In the genomic region with DNA sequence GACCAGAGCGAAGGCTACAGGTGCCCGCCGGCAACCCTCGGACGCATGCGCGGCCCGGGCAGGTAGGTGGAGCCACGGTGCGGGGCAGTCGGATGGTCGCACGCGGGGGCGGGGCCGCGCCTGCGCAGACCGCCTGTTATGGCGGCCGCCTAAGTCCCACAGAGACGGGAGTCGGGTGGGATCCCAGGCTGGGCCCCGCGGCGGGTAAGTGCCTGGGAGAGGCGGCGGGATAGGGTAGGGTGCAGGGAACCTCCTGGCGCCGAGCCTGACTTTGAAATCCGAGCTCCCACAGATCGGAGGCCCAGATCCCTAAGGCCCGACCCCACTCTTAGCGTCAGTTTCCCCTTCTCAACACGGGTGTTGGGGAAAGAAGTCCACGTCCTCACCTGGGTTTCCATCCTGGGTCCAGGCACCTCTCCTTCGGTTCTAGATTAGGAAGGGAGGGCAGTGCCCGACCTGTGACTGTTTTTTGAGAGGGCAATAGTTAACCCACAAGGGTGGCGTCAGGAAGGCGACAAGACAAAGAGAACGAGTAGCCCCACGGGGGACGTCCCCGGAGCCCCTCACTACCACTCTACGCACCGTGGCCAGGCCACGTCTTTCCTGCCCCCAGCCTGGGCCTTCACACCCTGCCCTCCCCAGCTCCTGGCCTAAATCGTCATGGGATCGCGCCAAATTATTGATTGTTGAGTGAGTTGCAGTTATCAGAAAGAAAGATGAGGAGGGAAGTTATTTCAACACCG, we compare ENCODE assay signal across 8 cellular contexts. TPM values are rescaled to one million over a fixed set of nuclear protein-coding genes. Genes with fewer than 3 reads are reported as not detected.
DNase-seq lines count a peak whose midpoint lies in the region; ATAC-seq, FAIRE-seq and TF ChIP-seq lines count a peak whose summit lies in the region.

A gene with protein sequence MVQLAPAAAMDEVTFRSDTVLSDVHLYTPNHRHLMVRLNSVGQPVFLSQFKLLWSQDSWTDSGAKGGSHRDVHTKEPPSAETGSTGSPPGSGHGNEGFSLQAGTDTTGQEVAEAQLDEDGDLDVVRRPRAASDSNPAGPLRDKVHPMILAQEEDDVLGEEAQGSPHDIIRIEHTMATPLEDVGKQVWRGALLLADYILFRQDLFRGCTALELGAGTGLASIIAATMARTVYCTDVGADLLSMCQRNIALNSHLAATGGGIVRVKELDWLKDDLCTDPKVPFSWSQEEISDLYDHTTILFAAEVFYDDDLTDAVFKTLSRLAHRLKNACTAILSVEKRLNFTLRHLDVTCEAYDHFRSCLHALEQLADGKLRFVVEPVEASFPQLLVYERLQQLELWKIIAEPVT (plus strand): TSS at position 127 of the 743 bp plus-strand sequence. CDS start 3,968 bp downstream, outside the sequence.

- DNase-seq in D721Med (ENCODE audit: insufficient read length, low spot score) (peak; percentile 94), HuH-7 (ENCODE audit: low spot score) (peak; percentile 85), OCI-LY7 (ENCODE audit: low spot score) (peak; percentile 92), activated T-cell treated with anti-CD3 and anti-CD28 coated beads for 24 hours (ENCODE audit: low read depth) (peak; percentile 89), epithelial cell of esophagus (ENCODE audit: low read depth) (peak; percentile 89), middle frontal gyrus (ENCODE audit: extremely low spot score, low spot score) (peak; percentile 65)
- peak; percentile 81 to 89 for DNase-seq in stimulated activated CD8-positive, alpha-beta memory T cell treated with anti-CD3 and anti-CD28 coated beads, Interleukin-2, amount 100 ng/mL, for 1 hour (ENCODE audit: low read depth in 2 of 2)

- no peaks in the 10 kb centered on the region for H3K9me3 ChIP-seq in OCI-LY7 (ENCODE audit: low read length)

- BruUV-seq in OCI-LY7 (replicated peaks; lab: Mats Ljungman, UMichigan) = no TSS peak

- peaks cover 9% of the 10 kb centered on the region for H3K4me1 ChIP-seq in OCI-LY7 (ENCODE audit: insufficient read depth, low read length, poor library complexity, severe bottlenecking)

- peaks cover 17% of the 10 kb centered on the region for H3K36me3 ChIP-seq in OCI-LY7 (ENCODE audit: insufficient read depth, low read length)

- H3K27ac ChIP-seq in OCI-LY7 (ENCODE audit: low read depth, low read length, poor library complexity, severe bottlenecking) = peak within 1 kb of the TSS; percentile 14

- intact Hi-C loops in OCI-LY7 (cut with micrococcal nuclease; ENCODE audit: unreplicated experiment) = no loop called here

- peak within 1 kb of the TSS; percentile 78 for H3K4me2 ChIP-seq in OCI-LY7 (ENCODE audit: low read length)

- no peak for TF ChIP-seq CTCF in D721Med (IDR thresholded peaks at IDR 0.05; ENCODE audit: insufficient read depth, missing control alignments)
- no peak for TF ChIP-seq CTCF in OCI-LY7 (conservative IDR thresholded peaks at IDR 0.05; ENCODE audit: low read length)
- TF ChIP-seq CTCF in epithelial cell of esophagus (IDR thresholded peaks at IDR 0.05; ENCODE audit: insufficient read depth, low read depth, low read length, missing control alignments) = no peak

- CTCF ChIA-PET in OCI-LY7 (lab: Charles Lee; ENCODE audit: unreplicated experiment) = no interaction called here

- peak; percentile 85 for ATAC-seq in GM21515 (IDR thresholded peaks at IDR 0.05; ENCODE audit: unreplicated experiment)

- H4K20me1 ChIP-seq in OCI-LY7 (ENCODE audit: insufficient read depth, low read length) = no peaks in the 10 kb centered on the region

- POLR2A ChIA-PET in OCI-LY7 (lab: Charles Lee) = interaction anchor here (0.5 to 0.6 kb wide), 5 partner anchors 17 to 1676 kb away, joined by 3 read pairs; no protein-coding TSS in a partner anchor

- peaks cover 21% of the 10 kb centered on the region; the same call in 1 of the 2 replicates for H3K79me2 ChIP-seq in OCI-LY7 (ENCODE audit: insufficient read depth, low read depth, low read length)

- no peak for FAIRE-seq in D721Med (lab: Jason Lieb, UNC)

- H3K4me3 ChIP-seq in OCI-LY7 (ENCODE audit: low read depth, low read length, poor library complexity, severe bottlenecking) = peak within 1 kb of the TSS; percentile 93
- peak within 1 kb of the TSS; percentile 96 for H3K4me3 ChIP-seq in epithelial cell of esophagus (ENCODE audit: low read length)

- H2AFZ ChIP-seq in OCI-LY7 (ENCODE audit: low read length) = peak within 1 kb of the TSS; percentile 87

- H3K9me2 ChIP-seq in OCI-LY7 (ENCODE audit: insufficient read depth, low read length) = no peaks in the 10 kb centered on the region

RNA-seq across cellular contexts. Expression of the gene that starts here (rescaled TPM):
- 17.7 and 22.4 TPM in 2 replicates for total RNA-seq in OCI-LY7 (2014; rRNA removed; shearing (Covaris generic))
- total RNA-seq in OCI-LY7 (2022) = 55.0 and 55.2 TPM in 2 replicates

Comparison
In these comparisons a context has a peak if more than half of its experiments do, and no peak if none do; other contexts are left out.
1. Peak in every context shown above with its lines: DNase-seq, ATAC-seq, H3K4me3 ChIP-seq and H3K27ac ChIP-seq.